ENCODE assay signal across 21 cellular contexts in the genomic region with DNA sequence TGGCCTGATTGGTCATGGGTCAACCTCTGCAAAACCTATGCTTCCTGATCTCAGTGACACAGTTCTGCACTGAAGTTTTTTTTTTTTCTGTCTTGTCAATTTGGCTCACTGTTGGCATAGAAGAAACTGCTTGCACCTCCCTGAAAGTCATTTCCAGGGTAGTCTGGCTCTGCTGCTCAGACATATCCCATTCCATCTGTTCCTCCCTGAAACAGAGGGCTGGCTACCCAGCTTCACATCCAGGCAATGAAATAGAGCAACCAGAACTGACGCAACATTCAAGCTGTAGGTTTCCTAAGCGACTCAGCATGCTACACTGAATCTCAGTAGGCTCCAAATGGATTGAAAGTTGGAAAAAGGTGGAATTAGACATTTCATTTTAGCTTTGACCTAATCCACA.
DNase-seq lines count a peak whose midpoint lies in the region.
"Had no signal": no experiment of that assay in that cellular context is flagged by ENCODE, and none has a peak within 500 bp of the region (broad histone marks: within the 10 kb centered on the region; RNA-seq: fewer than 3 reads in every experiment).

No MANE protein-coding gene starts in this region.

- no peaks in the 10 kb centered on the region for H3K4me1 Mint-ChIP-seq in activated CD4-positive, alpha-beta memory T cell treated with anti-CD3 and anti-CD28 coated beads, Interleukin-2, amount 10 ng/mL, durations not matched to agents 7 days and 5 days
- H3K4me1 Mint-ChIP-seq: CD14-positive monocyte; CD4-positive, alpha-beta memory T cell; CD4-positive, CD25-positive, alpha-beta regulatory T cell; CD8-positive, alpha-beta memory T cell had no signal

- CTCF ChIA-PET in activated CD4-positive, alpha-beta memory T cell treated with anti-CD3 and anti-CD28 coated beads, Interleukin-2, amount 10 ng/mL, durations not matched to agents 7 days and 5 days (lab: Charles Lee) = no interaction called here

- no peaks in the 10 kb centered on the region for H3K9me3 Mint-ChIP-seq in activated CD4-positive, alpha-beta memory T cell treated with anti-CD3 and anti-CD28 coated beads, Interleukin-2, amount 10 ng/mL, durations not matched to agents 7 days and 5 days
- H3K9me3 Mint-ChIP-seq: CD4-positive, alpha-beta memory T cell; CD8-positive, alpha-beta memory T cell had no signal

- H3K4me3 Mint-ChIP-seq in activated CD4-positive, alpha-beta memory T cell treated with anti-CD3 and anti-CD28 coated beads, Interleukin-2, amount 10 ng/mL, durations not matched to agents 7 days and 5 days = no peak overlapping the region
- H3K4me3 Mint-ChIP-seq: CD14-positive monocyte; CD4-positive, alpha-beta memory T cell; CD4-positive, CD25-positive, alpha-beta regulatory T cell; CD8-positive, alpha-beta memory T cell had no signal

- DNase-seq in Ammon's horn (ENCODE audit: low spot score) = peak; percentile 38
- peak; percentile 61 for DNase-seq in cerebellar cortex (ENCODE audit: low spot score)
- DNase-seq in occipital lobe (lab: John Stamatoyannopoulos, UW) = peak; percentile 0
- DNase-seq in activated CD4-positive, alpha-beta memory T cell treated with anti-CD3 and anti-CD28 coated beads, Interleukin-2, amount 10 ng/mL, durations not matched to agents 7 days and 5 days = no peak
- no peak for DNase-seq in NOMO-1 (lab: John Stamatoyannopoulos, UW; ENCODE audit: unreplicated experiment in 2 of 2)
- no peak for DNase-seq in activated CD8-positive, alpha-beta memory T cell treated with anti-CD3 and anti-CD28 coated beads, Interleukin-2, amount 50 U/mL, for 4 hours
- DNase-seq: AML-193; BE2C; C1 segment of cervical spinal cord; CD4-positive, alpha-beta memory T cell; CD4-positive, CD25-positive, alpha-beta regulatory T cell; CD8-positive, alpha-beta memory T cell; COR-L47; DMS 273 treated with DMSO at 0.1 percent for 48 hours; DMS153; DMS53; DMS79; DND-41; EL; GF-D8 had no signal

- no peaks in the 10 kb centered on the region for H3K36me3 Mint-ChIP-seq in activated CD4-positive, alpha-beta memory T cell treated with anti-CD3 and anti-CD28 coated beads, Interleukin-2, amount 10 ng/mL, durations not matched to agents 7 days and 5 days (ENCODE audit: low read depth)
- H3K36me3 Mint-ChIP-seq: CD14-positive monocyte; CD4-positive, alpha-beta memory T cell; CD4-positive, CD25-positive, alpha-beta regulatory T cell; CD8-positive, alpha-beta memory T cell had no signal

- H3K27me3 Mint-ChIP-seq in activated CD4-positive, alpha-beta memory T cell treated with anti-CD3 and anti-CD28 coated beads, Interleukin-2, amount 10 ng/mL, durations not matched to agents 7 days and 5 days = peaks cover 13% of the 10 kb centered on the region

- POLR2A ChIA-PET in activated CD4-positive, alpha-beta memory T cell treated with anti-CD3 and anti-CD28 coated beads, Interleukin-2, amount 10 ng/mL, durations not matched to agents 7 days and 5 days (lab: Charles Lee) = no interaction called here

- H3K27ac Mint-ChIP-seq in activated CD4-positive, alpha-beta memory T cell treated with anti-CD3 and anti-CD28 coated beads, Interleukin-2, amount 10 ng/mL, durations not matched to agents 7 days and 5 days = no peak overlapping the region
- H3K27ac Mint-ChIP-seq: CD14-positive monocyte; CD4-positive, alpha-beta memory T cell; CD4-positive, CD25-positive, alpha-beta regulatory T cell had no signal

Comparison
In these comparisons a context has a peak if more than half of its experiments do, and no peak if none do; other contexts are left out.
1. DNase-seq: peak in Ammon's horn (single experiment), cerebellar cortex (single experiment) and occipital lobe (single experiment); none in activated CD4-positive, alpha-beta memory T cell treated with anti-CD3 and anti-CD28 coated beads, Interleukin-2, amount 10 ng/mL, durations not matched to agents 7 days and 5 days (single experiment), NOMO-1 (0 of 2) and activated CD8-positive, alpha-beta memory T cell treated with anti-CD3 and anti-CD28 coated beads, Interleukin-2, amount 50 U/mL, for 4 hours (single experiment).